In the genomic region with DNA sequence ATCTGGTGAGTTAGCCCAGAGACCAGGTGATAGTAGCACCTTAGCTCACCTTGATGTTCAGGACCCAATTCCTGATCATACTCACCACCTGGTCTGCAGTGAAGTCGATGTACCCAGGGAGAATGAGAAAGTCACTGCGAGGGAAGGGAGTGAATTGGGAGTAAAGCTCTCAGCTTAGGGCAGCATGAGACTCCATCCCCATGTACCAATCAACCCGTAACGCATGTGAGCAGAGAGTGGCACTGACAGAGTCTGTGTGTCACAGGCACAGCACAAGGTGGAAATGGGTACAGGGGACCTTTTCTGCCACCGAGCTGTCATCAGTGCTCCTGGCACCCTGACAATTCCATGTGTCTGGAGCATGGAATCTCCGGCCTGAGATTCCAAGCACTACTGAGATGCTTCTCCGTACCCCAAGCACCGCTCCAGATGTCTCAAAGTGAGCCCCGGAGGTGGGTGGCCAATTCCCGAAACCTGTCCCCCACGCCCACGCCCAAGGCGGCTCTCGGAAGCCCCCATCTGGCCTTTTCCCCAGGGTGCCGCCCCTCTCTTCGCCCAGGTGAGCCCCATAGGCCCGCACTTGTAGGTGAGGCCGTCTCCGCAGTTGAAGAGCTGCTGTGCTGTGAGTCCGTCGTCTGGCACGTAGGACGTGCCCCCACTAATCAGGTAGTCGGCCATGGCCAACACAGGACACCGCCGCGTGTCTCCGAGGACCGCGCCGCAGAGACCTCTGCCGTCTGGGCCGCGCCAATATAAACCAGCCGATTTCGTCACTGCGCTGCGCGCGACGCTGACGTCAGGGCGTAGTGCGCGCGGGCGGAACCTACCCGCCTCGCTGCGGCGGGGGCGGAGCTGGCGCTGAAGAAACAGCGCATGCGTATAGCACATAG, we compare ENCODE assay signal across 1 cellular context.
A peak's percentile ranks its signal among the peaks of the same experiment; 100 is the strongest.
TF ChIP-seq lines count a peak whose summit lies in the region.

A gene (minus strand): TSS at position 726 of the 890 bp plus-strand sequence. CDS start 48 bp downstream, at position 678.

TF ChIP-seq in HepG2, 621 proteins besides CTCF, POLR2A, EP300 and RAD21 (continued from another document and continues in another):
- TF ChIP-seq, protein P1, sequence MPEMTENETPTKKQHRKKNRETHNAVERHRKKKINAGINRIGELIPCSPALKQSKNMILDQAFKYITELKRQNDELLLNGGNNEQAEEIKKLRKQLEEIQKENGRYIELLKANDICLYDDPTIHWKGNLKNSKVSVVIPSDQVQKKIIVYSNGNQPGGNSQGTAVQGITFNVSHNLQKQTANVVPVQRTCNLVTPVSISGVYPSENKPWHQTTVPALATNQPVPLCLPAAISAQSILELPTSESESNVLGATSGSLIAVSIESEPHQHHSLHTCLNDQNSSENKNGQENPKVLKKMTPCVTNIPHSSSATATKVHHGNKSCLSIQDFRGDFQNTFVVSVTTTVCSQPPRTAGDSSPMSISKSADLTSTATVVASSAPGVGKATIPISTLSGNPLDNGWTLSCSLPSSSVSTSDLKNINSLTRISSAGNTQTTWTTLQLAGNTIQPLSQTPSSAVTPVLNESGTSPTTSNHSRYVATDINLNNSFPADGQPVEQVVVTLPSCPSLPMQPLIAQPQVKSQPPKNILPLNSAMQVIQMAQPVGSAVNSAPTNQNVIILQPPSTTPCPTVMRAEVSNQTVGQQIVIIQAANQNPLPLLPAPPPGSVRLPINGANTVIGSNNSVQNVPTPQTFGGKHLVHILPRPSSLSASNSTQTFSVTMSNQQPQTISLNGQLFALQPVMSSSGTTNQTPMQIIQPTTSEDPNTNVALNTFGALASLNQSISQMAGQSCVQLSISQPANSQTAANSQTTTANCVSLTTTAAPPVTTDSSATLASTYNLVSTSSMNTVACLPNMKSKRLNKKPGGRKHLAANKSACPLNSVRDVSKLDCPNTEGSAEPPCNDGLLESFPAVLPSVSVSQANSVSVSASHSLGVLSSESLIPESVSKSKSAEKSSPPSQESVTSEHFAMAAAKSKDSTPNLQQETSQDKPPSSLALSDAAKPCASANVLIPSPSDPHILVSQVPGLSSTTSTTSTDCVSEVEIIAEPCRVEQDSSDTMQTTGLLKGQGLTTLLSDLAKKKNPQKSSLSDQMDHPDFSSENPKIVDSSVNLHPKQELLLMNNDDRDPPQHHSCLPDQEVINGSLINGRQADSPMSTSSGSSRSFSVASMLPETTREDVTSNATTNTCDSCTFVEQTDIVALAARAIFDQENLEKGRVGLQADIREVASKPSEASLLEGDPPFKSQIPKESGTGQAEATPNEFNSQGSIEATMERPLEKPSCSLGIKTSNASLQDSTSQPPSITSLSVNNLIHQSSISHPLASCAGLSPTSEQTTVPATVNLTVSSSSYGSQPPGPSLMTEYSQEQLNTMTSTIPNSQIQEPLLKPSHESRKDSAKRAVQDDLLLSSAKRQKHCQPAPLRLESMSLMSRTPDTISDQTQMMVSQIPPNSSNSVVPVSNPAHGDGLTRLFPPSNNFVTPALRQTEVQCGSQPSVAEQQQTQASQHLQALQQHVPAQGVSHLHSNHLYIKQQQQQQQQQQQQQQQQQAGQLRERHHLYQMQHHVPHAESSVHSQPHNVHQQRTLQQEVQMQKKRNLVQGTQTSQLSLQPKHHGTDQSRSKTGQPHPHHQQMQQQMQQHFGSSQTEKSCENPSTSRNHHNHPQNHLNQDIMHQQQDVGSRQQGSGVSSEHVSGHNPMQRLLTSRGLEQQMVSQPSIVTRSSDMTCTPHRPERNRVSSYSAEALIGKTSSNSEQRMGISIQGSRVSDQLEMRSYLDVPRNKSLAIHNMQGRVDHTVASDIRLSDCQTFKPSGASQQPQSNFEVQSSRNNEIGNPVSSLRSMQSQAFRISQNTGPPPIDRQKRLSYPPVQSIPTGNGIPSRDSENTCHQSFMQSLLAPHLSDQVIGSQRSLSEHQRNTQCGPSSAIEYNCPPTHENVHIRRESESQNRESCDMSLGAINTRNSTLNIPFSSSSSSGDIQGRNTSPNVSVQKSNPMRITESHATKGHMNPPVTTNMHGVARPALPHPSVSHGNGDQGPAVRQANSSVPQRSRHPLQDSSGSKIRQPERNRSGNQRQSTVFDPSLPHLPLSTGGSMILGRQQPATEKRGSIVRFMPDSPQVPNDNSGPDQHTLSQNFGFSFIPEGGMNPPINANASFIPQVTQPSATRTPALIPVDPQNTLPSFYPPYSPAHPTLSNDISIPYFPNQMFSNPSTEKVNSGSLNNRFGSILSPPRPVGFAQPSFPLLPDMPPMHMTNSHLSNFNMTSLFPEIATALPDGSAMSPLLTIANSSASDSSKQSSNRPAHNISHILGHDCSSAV (CRISPR knock-in tag; IDR thresholded peaks at IDR 0.05; ENCODE audit: borderline replicate concordance), result no peak
- TF ChIP-seq PHF20 (CRISPR knock-in tag; IDR thresholded peaks at IDR 0.05), result peak; percentile 83
- TF ChIP-seq MEIS2 (CRISPR knock-in tag; IDR thresholded peaks at IDR 0.05), result peak; percentile 63
- peak; percentile 91 for TF ChIP-seq CBX5 (CRISPR knock-in tag; IDR thresholded peaks at IDR 0.05; ENCODE audit: borderline replicate concordance)
- TF ChIP-seq, protein P2, sequence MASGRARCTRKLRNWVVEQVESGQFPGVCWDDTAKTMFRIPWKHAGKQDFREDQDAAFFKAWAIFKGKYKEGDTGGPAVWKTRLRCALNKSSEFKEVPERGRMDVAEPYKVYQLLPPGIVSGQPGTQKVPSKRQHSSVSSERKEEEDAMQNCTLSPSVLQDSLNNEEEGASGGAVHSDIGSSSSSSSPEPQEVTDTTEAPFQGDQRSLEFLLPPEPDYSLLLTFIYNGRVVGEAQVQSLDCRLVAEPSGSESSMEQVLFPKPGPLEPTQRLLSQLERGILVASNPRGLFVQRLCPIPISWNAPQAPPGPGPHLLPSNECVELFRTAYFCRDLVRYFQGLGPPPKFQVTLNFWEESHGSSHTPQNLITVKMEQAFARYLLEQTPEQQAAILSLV (CRISPR knock-in tag; IDR thresholded peaks at IDR 0.05; ENCODE audit: borderline replicate concordance), result peak; percentile 98; the same call in 1 of the 2 replicates
- TF ChIP-seq, protein P3, sequence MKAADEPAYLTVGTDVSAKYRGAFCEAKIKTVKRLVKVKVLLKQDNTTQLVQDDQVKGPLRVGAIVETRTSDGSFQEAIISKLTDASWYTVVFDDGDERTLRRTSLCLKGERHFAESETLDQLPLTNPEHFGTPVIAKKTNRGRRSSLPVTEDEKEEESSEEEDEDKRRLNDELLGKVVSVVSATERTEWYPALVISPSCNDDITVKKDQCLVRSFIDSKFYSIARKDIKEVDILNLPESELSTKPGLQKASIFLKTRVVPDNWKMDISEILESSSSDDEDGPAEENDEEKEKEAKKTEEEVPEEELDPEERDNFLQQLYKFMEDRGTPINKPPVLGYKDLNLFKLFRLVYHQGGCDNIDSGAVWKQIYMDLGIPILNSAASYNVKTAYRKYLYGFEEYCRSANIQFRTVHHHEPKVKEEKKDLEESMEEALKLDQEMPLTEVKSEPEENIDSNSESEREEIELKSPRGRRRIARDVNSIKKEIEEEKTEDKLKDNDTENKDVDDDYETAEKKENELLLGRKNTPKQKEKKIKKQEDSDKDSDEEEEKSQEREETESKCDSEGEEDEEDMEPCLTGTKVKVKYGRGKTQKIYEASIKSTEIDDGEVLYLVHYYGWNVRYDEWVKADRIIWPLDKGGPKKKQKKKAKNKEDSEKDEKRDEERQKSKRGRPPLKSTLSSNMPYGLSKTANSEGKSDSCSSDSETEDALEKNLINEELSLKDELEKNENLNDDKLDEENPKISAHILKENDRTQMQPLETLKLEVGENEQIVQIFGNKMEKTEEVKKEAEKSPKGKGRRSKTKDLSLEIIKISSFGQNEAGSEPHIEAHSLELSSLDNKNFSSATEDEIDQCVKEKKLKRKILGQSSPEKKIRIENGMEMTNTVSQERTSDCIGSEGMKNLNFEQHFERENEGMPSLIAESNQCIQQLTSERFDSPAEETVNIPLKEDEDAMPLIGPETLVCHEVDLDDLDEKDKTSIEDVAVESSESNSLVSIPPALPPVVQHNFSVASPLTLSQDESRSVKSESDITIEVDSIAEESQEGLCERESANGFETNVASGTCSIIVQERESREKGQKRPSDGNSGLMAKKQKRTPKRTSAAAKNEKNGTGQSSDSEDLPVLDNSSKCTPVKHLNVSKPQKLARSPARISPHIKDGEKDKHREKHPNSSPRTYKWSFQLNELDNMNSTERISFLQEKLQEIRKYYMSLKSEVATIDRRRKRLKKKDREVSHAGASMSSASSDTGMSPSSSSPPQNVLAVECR (CRISPR knock-in tag; IDR thresholded peaks at IDR 0.05; ENCODE audit: borderline replicate concordance), result peak; percentile 96
- TF ChIP-seq XBP1 (CRISPR knock-in tag; IDR thresholded peaks at IDR 0.05), result 0 out of 2 replicates have a peak, but pooled peaks have one; percentile 55
- TF ChIP-seq NFKBIZ (CRISPR knock-in tag; IDR thresholded peaks at IDR 0.05), result peak; percentile 85
- peak; percentile 81 for TF ChIP-seq YY1 (IDR thresholded peaks at IDR 0.05; ENCODE audit: insufficient read depth, insufficient replicate concordance, low read depth, low read length)
- peak; percentile 50; the same call in 1 of the 2 replicates for TF ChIP-seq ZNF121 (CRISPR knock-in tag; IDR thresholded peaks at IDR 0.05)
- no peak for TF ChIP-seq PHB2 (IDR thresholded peaks at IDR 0.05; ENCODE audit: partially characterized antibody)
- TF ChIP-seq ZNF839 (CRISPR knock-in tag; IDR thresholded peaks at IDR 0.05; ENCODE audit: borderline replicate concordance), result peak; percentile 77; the same call in 1 of the 2 replicates
- peak; percentile 37 for TF ChIP-seq PHF5A (CRISPR knock-in tag; IDR thresholded peaks at IDR 0.05; ENCODE audit: low read depth, unreplicated experiment)
- peak; percentile 94 for TF ChIP-seq ATF1 (CRISPR knock-in tag; IDR thresholded peaks at IDR 0.05)
- TF ChIP-seq, protein P4, sequence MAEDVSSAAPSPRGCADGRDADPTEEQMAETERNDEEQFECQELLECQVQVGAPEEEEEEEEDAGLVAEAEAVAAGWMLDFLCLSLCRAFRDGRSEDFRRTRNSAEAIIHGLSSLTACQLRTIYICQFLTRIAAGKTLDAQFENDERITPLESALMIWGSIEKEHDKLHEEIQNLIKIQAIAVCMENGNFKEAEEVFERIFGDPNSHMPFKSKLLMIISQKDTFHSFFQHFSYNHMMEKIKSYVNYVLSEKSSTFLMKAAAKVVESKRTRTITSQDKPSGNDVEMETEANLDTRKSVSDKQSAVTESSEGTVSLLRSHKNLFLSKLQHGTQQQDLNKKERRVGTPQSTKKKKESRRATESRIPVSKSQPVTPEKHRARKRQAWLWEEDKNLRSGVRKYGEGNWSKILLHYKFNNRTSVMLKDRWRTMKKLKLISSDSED (CRISPR knock-in tag; IDR thresholded peaks at IDR 0.05), result no peak
- TF ChIP-seq ZNF10 (CRISPR knock-in tag; IDR thresholded peaks at IDR 0.05; ENCODE audit: borderline replicate concordance, low read depth), result no peak
- peak; percentile 53 for TF ChIP-seq ASH2L (IDR thresholded peaks at IDR 0.05; ENCODE audit: insufficient read length, low read depth, low read length)
- TF ChIP-seq, protein P5, sequence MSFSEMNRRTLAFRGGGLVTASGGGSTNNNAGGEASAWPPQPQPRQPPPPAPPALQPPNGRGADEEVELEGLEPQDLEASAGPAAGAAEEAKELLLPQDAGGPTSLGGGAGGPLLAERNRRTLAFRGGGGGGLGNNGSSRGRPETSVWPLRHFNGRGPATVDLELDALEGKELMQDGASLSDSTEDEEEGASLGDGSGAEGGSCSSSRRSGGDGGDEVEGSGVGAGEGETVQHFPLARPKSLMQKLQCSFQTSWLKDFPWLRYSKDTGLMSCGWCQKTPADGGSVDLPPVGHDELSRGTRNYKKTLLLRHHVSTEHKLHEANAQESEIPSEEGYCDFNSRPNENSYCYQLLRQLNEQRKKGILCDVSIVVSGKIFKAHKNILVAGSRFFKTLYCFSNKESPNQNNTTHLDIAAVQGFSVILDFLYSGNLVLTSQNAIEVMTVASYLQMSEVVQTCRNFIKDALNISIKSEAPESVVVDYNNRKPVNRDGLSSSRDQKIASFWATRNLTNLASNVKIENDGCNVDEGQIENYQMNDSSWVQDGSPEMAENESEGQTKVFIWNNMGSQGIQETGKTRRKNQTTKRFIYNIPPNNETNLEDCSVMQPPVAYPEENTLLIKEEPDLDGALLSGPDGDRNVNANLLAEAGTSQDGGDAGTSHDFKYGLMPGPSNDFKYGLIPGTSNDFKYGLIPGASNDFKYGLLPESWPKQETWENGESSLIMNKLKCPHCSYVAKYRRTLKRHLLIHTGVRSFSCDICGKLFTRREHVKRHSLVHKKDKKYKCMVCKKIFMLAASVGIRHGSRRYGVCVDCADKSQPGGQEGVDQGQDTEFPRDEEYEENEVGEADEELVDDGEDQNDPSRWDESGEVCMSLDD (CRISPR knock-in tag; IDR thresholded peaks at IDR 0.05; ENCODE audit: borderline replicate concordance), result no peak
- TF ChIP-seq, protein P6, sequence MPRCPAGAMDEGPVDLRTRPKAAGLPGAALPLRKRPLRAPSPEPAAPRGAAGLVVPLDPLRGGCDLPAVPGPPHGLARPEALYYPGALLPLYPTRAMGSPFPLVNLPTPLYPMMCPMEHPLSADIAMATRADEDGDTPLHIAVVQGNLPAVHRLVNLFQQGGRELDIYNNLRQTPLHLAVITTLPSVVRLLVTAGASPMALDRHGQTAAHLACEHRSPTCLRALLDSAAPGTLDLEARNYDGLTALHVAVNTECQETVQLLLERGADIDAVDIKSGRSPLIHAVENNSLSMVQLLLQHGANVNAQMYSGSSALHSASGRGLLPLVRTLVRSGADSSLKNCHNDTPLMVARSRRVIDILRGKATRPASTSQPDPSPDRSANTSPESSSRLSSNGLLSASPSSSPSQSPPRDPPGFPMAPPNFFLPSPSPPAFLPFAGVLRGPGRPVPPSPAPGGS (CRISPR knock-in tag; IDR thresholded peaks at IDR 0.05), result peak; percentile 59
- no peak for TF ChIP-seq NR2F6 (IDR thresholded peaks at IDR 0.05)
- peak; percentile 33; the same call in 1 of the 2 replicates for TF ChIP-seq NR2F6 (CRISPR knock-in tag; IDR thresholded peaks at IDR 0.05)
- 0 out of 2 replicates have a peak, but pooled peaks have one; percentile 28 for TF ChIP-seq SIN3B (IDR thresholded peaks at IDR 0.05; ENCODE audit: low read length)
- peak; percentile 86; the same call in 1 of the 2 replicates for TF ChIP-seq ZNF619 (CRISPR knock-in tag; IDR thresholded peaks at IDR 0.05)
- TF ChIP-seq HDAC1 (CRISPR knock-in tag; IDR thresholded peaks at IDR 0.05), result peak; percentile 96
- TF ChIP-seq ZMYM3 (CRISPR knock-in tag; IDR thresholded peaks at IDR 0.05), result 0 out of 2 replicates have a peak, but pooled peaks have one; percentile 43
- TF ChIP-seq ZNF878 (CRISPR knock-in tag; IDR thresholded peaks at IDR 0.05), result no peak; the same call in 1 of the 2 replicates
- TF ChIP-seq ZNF879 (CRISPR knock-in tag; IDR thresholded peaks at IDR 0.05), result 0 out of 2 replicates have a peak, but pooled peaks have one; percentile 40
- TF ChIP-seq ZNF343 (CRISPR knock-in tag; IDR thresholded peaks at IDR 0.05), result peak; percentile 73; the same call in 1 of the 2 replicates
- TF ChIP-seq ZFY (CRISPR knock-in tag; IDR thresholded peaks at IDR 0.05), result peak; percentile 96
- TF ChIP-seq HOXD1 (CRISPR knock-in tag; IDR thresholded peaks at IDR 0.05), result peak; percentile 77
- no peak for TF ChIP-seq SMAD9 (CRISPR knock-in tag; IDR thresholded peaks at IDR 0.05)
- TF ChIP-seq GZF1 (CRISPR knock-in tag; IDR thresholded peaks at IDR 0.05), result 0 out of 2 replicates have a peak, but pooled peaks have one; percentile 60
- TF ChIP-seq SNAPC2 (CRISPR knock-in tag; IDR thresholded peaks at IDR 0.05), result no peak
- peak; percentile 37; the same call in 1 of the 2 replicates for TF ChIP-seq MAZ (IDR thresholded peaks at IDR 0.05; ENCODE audit: borderline replicate concordance, low read depth, low read length)
- TF ChIP-seq MAZ (CRISPR knock-in tag; IDR thresholded peaks at IDR 0.05; ENCODE audit: low read depth), result peak; percentile 93
- peak; percentile 93 for TF ChIP-seq KMT2B (CRISPR knock-in tag; IDR thresholded peaks at IDR 0.05)
- peak; percentile 19; the same call in 1 of the 2 replicates for TF ChIP-seq RFX5 (IDR thresholded peaks at IDR 0.05; ENCODE audit: low read depth, low read length)
- peak; percentile 61; the same call in 1 of the 2 replicates for TF ChIP-seq ZNF564 (CRISPR knock-in tag; IDR thresholded peaks at IDR 0.05)
- no peak for TF ChIP-seq KDM1A (CRISPR knock-in tag; IDR thresholded peaks at IDR 0.05)
